1 cellular context compared by ENCODE assay signal in genomic region chr1:16199157-16199501, GRCh38.
TF ChIP-seq lines count a peak whose summit lies in the region.

No MANE protein-coding gene starts in this region.

TF ChIP-seq in HCT116, 20 proteins besides CTCF, POLR2A, EP300 and RAD21 (continued from another document):
- no peak for TF ChIP-seq SP1 (IDR thresholded peaks at IDR 0.05; ENCODE audit: low read depth)
- TF ChIP-seq ATF3 (IDR thresholded peaks at IDR 0.05), result no peak
- TF ChIP-seq TCF7L2 (IDR thresholded peaks at IDR 0.05; ENCODE audit: borderline replicate concordance, extremely low read depth, insufficient read depth, insufficient read length), result no peak
- TF ChIP-seq SIN3A (IDR thresholded peaks at IDR 0.05; ENCODE audit: low read depth), result no peak
- no peak for TF ChIP-seq EGR1 (IDR thresholded peaks at IDR 0.05; ENCODE audit: low read depth)
- no peak for TF ChIP-seq SRF (IDR thresholded peaks at IDR 0.05; ENCODE audit: low read depth)
- no peak for TF ChIP-seq JUND (IDR thresholded peaks at IDR 0.05)
TF ChIP-seq in HCT116: peak in this region for 0.
